ENCODE assay signal across 25 cellular contexts in genomic region chr15:63369296-63369695, GRCh38. TPM values are rescaled to one million over a fixed set of nuclear protein-coding genes. Genes with fewer than 3 reads are reported as not detected.
DNase-seq lines count a peak whose midpoint lies in the region; ATAC-seq and TF ChIP-seq lines count a peak whose summit lies in the region.
"Had no signal": no experiment of that assay in that cellular context is flagged by ENCODE, and none has a peak within 500 bp of the region (broad histone marks: within the 10 kb centered on the region; RNA-seq: fewer than 3 reads in every experiment).

No MANE protein-coding gene starts in this region.

- H3K4me2 ChIP-seq in MM.1S (ENCODE audit: low read depth, low read length) = no peak overlapping the region
- no peak overlapping the region for H3K4me2 ChIP-seq in mesenchymal stem cell (ENCODE audit: low read length, poor library complexity, severe bottlenecking)

- no peaks in the 10 kb centered on the region for H3K79me2 ChIP-seq in MM.1S (ENCODE audit: low read length)
- H3K79me2 ChIP-seq: parathyroid adenoma had no signal

- CTCF ChIA-PET in MCF 10A (lab: Yijun Ruan, JAX) = no interaction called here

- H2AK5ac ChIP-seq in mesenchymal stem cell (ENCODE audit: low read length, severe bottlenecking) = no peak overlapping the region

- peaks cover 19% of the 10 kb centered on the region for H3K36me3 Mint-ChIP-seq in MCF 10A (ENCODE audit: insufficient read depth, unreplicated experiment)
- H3K36me3 Mint-ChIP-seq: activated CD8-positive, alpha-beta memory T cell treated with anti-CD3 and anti-CD28 coated beads, Interleukin-2, amount 10 ng/mL, durations not matched to agents 7 days and 5 days; activated naive CD4-positive, alpha-beta T cell treated with anti-CD3 and anti-CD28 coated beads, Interleukin-2, amount 50 U/mL, for 72 hours; CD4-positive, alpha-beta memory T cell; mesothelial cell of epicardium; naive thymus-derived CD8-positive, alpha-beta T cell had no signal

- H2AFZ ChIP-seq in MM.1S (ENCODE audit: low read length) (no peak overlapping the region), mesenchymal stem cell (ENCODE audit: low read depth, low read length) (no peak overlapping the region)
- H2AFZ ChIP-seq: parathyroid adenoma had no signal

- DNase-seq in MM.1S (peak; percentile 22), MCF 10A (ENCODE audit: unreplicated experiment) (no peak), mesenchymal stem cell (no peak), vagina (ENCODE audit: extremely low spot score in 2 of 2) (no peak), nucleus accumbens (lab: John Stamatoyannopoulos, UW) (no peak), upper lobe of right lung (no peak)
- DNase-seq: activated CD4-positive, alpha-beta T cell treated with anti-CD3 and anti-CD28 coated beads, Interleukin-2, amount 10 ng/mL, durations not matched to agents 7 days and 5 days; activated CD8-positive, alpha-beta memory T cell treated with anti-CD3 and anti-CD28 coated beads, Interleukin-2, amount 10 ng/mL, durations not matched to agents 7 days and 5 days; CD4-positive, alpha-beta memory T cell; cerebellar nuclear complex; effector CD4-positive, alpha-beta T cell; GF-D8; left cardiac atrium; naive thymus-derived CD8-positive, alpha-beta T cell; NCI-H2081 treated with DMSO at 0.1 percent for 48 hours; NCI-H510A treated with DMSO at 0.1 percent for 48 hours; RPMI8226; substantia nigra; T-helper 2 cell had no signal

- no peak overlapping the region for H2BK5ac ChIP-seq in mesenchymal stem cell (ENCODE audit: low read depth, low read length, poor library complexity, severe bottlenecking)

- no peaks in the 10 kb centered on the region for H3K27me3 Mint-ChIP-seq in MCF 10A (ENCODE audit: insufficient read depth, unreplicated experiment)
- H3K27me3 Mint-ChIP-seq: activated CD4-positive, alpha-beta T cell treated with anti-CD3 and anti-CD28 coated beads, Interleukin-2, amount 10 ng/mL, durations not matched to agents 7 days and 5 days had no signal

- H3K9ac ChIP-seq in MM.1S (ENCODE audit: low read length) (no peak overlapping the region), mesenchymal stem cell (ENCODE audit: low read length) (peak overlapping the region; percentile 27)
- H3K9ac ChIP-seq: parathyroid adenoma had no signal

- H3F3A ChIP-seq in MM.1S (ENCODE audit: insufficient read depth, low read length) = no peaks in the 10 kb centered on the region

- H2BK120ac ChIP-seq in mesenchymal stem cell (ENCODE audit: low read depth, low read length) = no peak overlapping the region

- no peak overlapping the region for H4K8ac ChIP-seq in mesenchymal stem cell (ENCODE audit: low read length)

- BruUV-seq in MCF 10A (replicated peaks; lab: Mats Ljungman, UMichigan) = no TSS peak

- H3K18ac ChIP-seq in mesenchymal stem cell (ENCODE audit: low read depth in 1 of 2, low read length in 2 of 2) = no peak overlapping the region

- TF ChIP-seq CTCF in MM.1S (IDR thresholded peaks at IDR 0.05; ENCODE audit: low read length) (no peak), MCF 10A (IDR thresholded peaks at IDR 0.05; ENCODE audit: unreplicated experiment) (no peak), vagina (IDR thresholded peaks at IDR 0.05) (no peak), upper lobe of right lung (IDR thresholded peaks at IDR 0.05) (no peak)

- H3K9me2 ChIP-seq in MM.1S (replicated peaks; ENCODE audit: insufficient read depth, low read length) = no peaks in the 10 kb centered on the region

- H3K23ac ChIP-seq in mesenchymal stem cell (ENCODE audit: low read length in 2 of 2) = no peak overlapping the region

- no peaks in the 10 kb centered on the region for H4K20me1 ChIP-seq in MM.1S (ENCODE audit: insufficient read depth, low read length)

- H3K9me3 Mint-ChIP-seq in MCF 10A (ENCODE audit: unreplicated experiment) = no peaks in the 10 kb centered on the region
- H3K9me3 Mint-ChIP-seq: activated CD4-positive, alpha-beta T cell treated with anti-CD3 and anti-CD28 coated beads, Interleukin-2, amount 10 ng/mL, durations not matched to agents 7 days and 5 days; activated naive CD4-positive, alpha-beta T cell treated with anti-CD3 and anti-CD28 coated beads, Interleukin-2, amount 50 U/mL, for 72 hours; CD4-positive, alpha-beta memory T cell; mesothelial cell of epicardium; naive thymus-derived CD8-positive, alpha-beta T cell had no signal

- no peak overlapping the region for H4K91ac ChIP-seq in mesenchymal stem cell (ENCODE audit: low read length)

- H3K27ac Mint-ChIP-seq in MCF 10A (ENCODE audit: low read depth, unreplicated experiment) = peak overlapping the region; percentile 57
- H3K27ac Mint-ChIP-seq: activated CD4-positive, alpha-beta T cell treated with anti-CD3 and anti-CD28 coated beads, Interleukin-2, amount 10 ng/mL, durations not matched to agents 7 days and 5 days; activated CD8-positive, alpha-beta memory T cell treated with anti-CD3 and anti-CD28 coated beads, Interleukin-2, amount 10 ng/mL, durations not matched to agents 7 days and 5 days; activated naive CD4-positive, alpha-beta T cell treated with anti-CD3 and anti-CD28 coated beads, Interleukin-2, amount 50 U/mL, for 72 hours; CD4-positive, alpha-beta memory T cell; mesothelial cell of epicardium; naive thymus-derived CD8-positive, alpha-beta T cell had no signal

- H3K27me3 ChIP-seq in MM.1S (replicated peaks; ENCODE audit: insufficient read depth, low read length) (no peaks in the 10 kb centered on the region), mesenchymal stem cell (ENCODE audit: control insufficient read depth in 1 of 2, insufficient read depth in 1 of 2, low read length in 2 of 2) (no peaks in the 10 kb centered on the region), vagina (no peaks in the 10 kb centered on the region), upper lobe of right lung (no peaks in the 10 kb centered on the region)

- H2BK12ac ChIP-seq in mesenchymal stem cell (ENCODE audit: low read length in 2 of 2) = no peak overlapping the region

- H3K9me3 ChIP-seq in MM.1S (replicated peaks; ENCODE audit: insufficient read depth, low read length) = no peaks in the 10 kb centered on the region
- no peaks in the 10 kb centered on the region for H3K9me3 ChIP-seq in mesenchymal stem cell (ENCODE audit: control insufficient read depth, low read length)
- no peaks in the 10 kb centered on the region for H3K9me3 ChIP-seq in vagina
- H3K9me3 ChIP-seq in upper lobe of right lung = no peaks in the 10 kb centered on the region

- H3K4me3 ChIP-seq in MM.1S (ENCODE audit: low read length) (no peak overlapping the region), mesenchymal stem cell (ENCODE audit: insufficient read depth in 1 of 2, low read depth in 1 of 2, low read length in 2 of 2) (no peak overlapping the region), vagina (no peak overlapping the region), upper lobe of right lung (no peak overlapping the region)
- H3K4me3 ChIP-seq: SK-N-MC had no signal

- ATAC-seq in HG02885 (IDR thresholded peaks at IDR 0.05; ENCODE audit: poor library complexity, unreplicated experiment) = no peak
- no peak for ATAC-seq in upper lobe of right lung
- ATAC-seq: activated CD8-positive, alpha-beta memory T cell treated with anti-CD3 and anti-CD28 coated beads, Interleukin-2, amount 10 ng/mL, durations not matched to agents 7 days and 5 days; activated naive CD4-positive, alpha-beta T cell treated with anti-CD3 and anti-CD28 coated beads, Interleukin-2, amount 50 U/mL, for 72 hours; left cardiac atrium; right cardiac atrium had no signal

- peaks cover 33% of the 10 kb centered on the region for H3K4me1 Mint-ChIP-seq in MCF 10A (ENCODE audit: insufficient read depth, unreplicated experiment)
- H3K4me1 Mint-ChIP-seq: CD4-positive, alpha-beta memory T cell; naive thymus-derived CD8-positive, alpha-beta T cell had no signal

- POLR2A ChIA-PET in MCF 10A (lab: Yijun Ruan, JAX) = interaction anchor here (0.6 to 6.0 kb wide), 6 partner anchors 8 to 37 kb away, joined by 3 to 60 read pairs (median 4); partner anchors contain the start of gene CA12

- no peak overlapping the region for H3K4ac ChIP-seq in mesenchymal stem cell (ENCODE audit: low read depth in 1 of 2, low read length in 2 of 2)

- H3K27ac ChIP-seq in MM.1S (ENCODE audit: low read length) (no peak overlapping the region), mesenchymal stem cell (ENCODE audit: low read length, poor library complexity, severe bottlenecking) (no peak overlapping the region), vagina (peak overlapping the region; percentile 92), upper lobe of right lung (no peak overlapping the region)
- H3K27ac ChIP-seq: parathyroid adenoma, SK-N-MC had no signal

- H3K79me1 ChIP-seq in mesenchymal stem cell (replicated peaks; ENCODE audit: low read length, poor library complexity, severe bottlenecking) = peaks cover 4% of the 10 kb centered on the region

- intact Hi-C loops in MCF 10A (cut with micrococcal nuclease) (no loop called here), vagina (cut with DNase I) (no loop called here), upper lobe of right lung (cut with DNase I) (no loop called here)

- H3K4me1 ChIP-seq in MM.1S (ENCODE audit: low read length) (no peaks in the 10 kb centered on the region), mesenchymal stem cell (ENCODE audit: control insufficient read depth, insufficient read depth, low read depth, low read length) (peaks cover 32% of the 10 kb centered on the region), vagina (peaks cover 72% of the 10 kb centered on the region), upper lobe of right lung (peaks cover 2% of the 10 kb centered on the region)
- H3K4me1 ChIP-seq: parathyroid adenoma had no signal

- H3K36me3 ChIP-seq in MM.1S (replicated peaks; ENCODE audit: insufficient read depth, low read length) = no peaks in the 10 kb centered on the region
- peaks cover 0 to 42% of the 10 kb centered on the region in 2 experiments for H3K36me3 ChIP-seq in mesenchymal stem cell (ENCODE audit: control insufficient read depth in 1 of 2, insufficient read depth in 2 of 2, low read depth in 1 of 2, low read length in 2 of 2)
- no peaks in the 10 kb centered on the region for H3K36me3 ChIP-seq in vagina
- no peaks in the 10 kb centered on the region for H3K36me3 ChIP-seq in upper lobe of right lung

- H3K14ac ChIP-seq in mesenchymal stem cell (ENCODE audit: low read length in 2 of 2) = no peak overlapping the region

- TF ChIP-seq POLR2A in vagina (IDR thresholded peaks at IDR 0.05) = no peak

- H3K4me3 Mint-ChIP-seq in MCF 10A (ENCODE audit: unreplicated experiment) = no peak overlapping the region
- H3K4me3 Mint-ChIP-seq: activated CD4-positive, alpha-beta T cell treated with anti-CD3 and anti-CD28 coated beads, Interleukin-2, amount 10 ng/mL, durations not matched to agents 7 days and 5 days; activated CD8-positive, alpha-beta memory T cell treated with anti-CD3 and anti-CD28 coated beads, Interleukin-2, amount 10 ng/mL, durations not matched to agents 7 days and 5 days; CD4-positive, alpha-beta memory T cell; mesothelial cell of epicardium; naive thymus-derived CD8-positive, alpha-beta T cell had no signal

- no peak overlapping the region for H2BK15ac ChIP-seq in mesenchymal stem cell (ENCODE audit: low read depth, poor library complexity, severe bottlenecking)

- WGBS in mesenchymal stem cell = 94% methylated on average over 3 of the region's 3 CpGs

RNA-seq across cellular contexts. Expression of gene CA12, which starts 12.3 kb away (rescaled TPM):
- total RNA-seq in MCF 10A (2022) = 19.6 and 20.3 TPM in 2 replicates
- polyA plus RNA-seq in mesenchymal stem cell (2013, experiment 1 of 2) = 4.9 TPM
- polyA plus RNA-seq in mesenchymal stem cell (2013, experiment 2 of 2) = 4.9 TPM
- total RNA-seq in vagina = 89.6 TPM
- total RNA-seq in upper lobe of right lung = 6.7 TPM
- total RNA-seq: activated CD4-positive, alpha-beta T cell treated with anti-CD3 and anti-CD28 coated beads, Interleukin-2, amount 10 ng/mL, durations not matched to agents 7 days and 5 days; CD4-positive, alpha-beta memory T cell; naive thymus-derived CD8-positive, alpha-beta T cell had no signal
- polyA plus RNA-seq: CD4-positive, alpha-beta memory T cell; naive thymus-derived CD8-positive, alpha-beta T cell had no signal
